Comparison of ENCODE assay signal across 20 cellular contexts in the genomic region with DNA sequence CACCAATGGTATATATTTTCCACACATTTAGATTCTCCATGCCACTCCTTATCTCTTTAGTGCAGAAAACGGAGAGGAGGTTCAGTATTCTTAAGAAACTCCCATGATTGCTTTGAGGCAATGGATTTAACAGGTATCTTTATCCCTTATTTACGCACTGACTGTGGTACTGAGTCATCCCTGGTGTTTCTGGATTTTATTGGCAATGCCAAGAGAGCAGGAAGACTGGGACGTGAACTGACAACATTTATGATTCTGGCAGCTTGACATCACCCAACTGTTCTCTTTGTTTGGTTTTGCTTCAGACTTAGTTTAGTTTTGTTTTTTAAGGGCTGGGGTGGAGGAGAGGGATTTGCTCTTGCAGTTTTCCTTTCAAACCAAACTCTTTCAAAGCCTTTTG.
DNase-seq lines count a peak whose midpoint lies in the region; ATAC-seq, FAIRE-seq and TF ChIP-seq lines count a peak whose summit lies in the region.
"Had no signal": no experiment of that assay in that cellular context is flagged by ENCODE, and none has a peak within 500 bp of the region (broad histone marks: within the 10 kb centered on the region; RNA-seq: fewer than 3 reads in every experiment).

No MANE protein-coding gene starts in this region.

- no peak for ATAC-seq in activated T-cell treated with anti-CD3 and anti-CD28 coated beads, Interleukin-2, amount 50 U/mL, for 72 hours (replicated peaks in 1 of 2)
- no peak for ATAC-seq in GM21381 (IDR thresholded peaks at IDR 0.05; ENCODE audit: unreplicated experiment)
- ATAC-seq: activated CD4-positive, alpha-beta T cell treated with anti-CD3 and anti-CD28 coated beads for 36 hours had no signal

- H3K9me3 ChIP-seq in small intestine (ENCODE audit: control insufficient read depth, low read depth), result no peaks in the 10 kb centered on the region
- H3K9me3 ChIP-seq: SJCRH30 had no signal

- H3K4me1 ChIP-seq in small intestine (ENCODE audit: control insufficient read depth in 2 of 2, insufficient read depth in 1 of 2, low read depth in 1 of 2, low read length in 1 of 2), result peaks cover 0 to 3% of the 10 kb centered on the region in 2 donors
- H3K4me1 ChIP-seq: SJCRH30 had no signal

- FAIRE-seq in small intestine (lab: Jason Lieb, UNC), result no peak

- no peaks in the 10 kb centered on the region for H3K27me3 Mint-ChIP-seq in activated T-cell treated with anti-CD3 and anti-CD28 coated beads, Interleukin-2, amount 50 U/mL, for 72 hours (ENCODE audit: low read depth)
- H3K27me3 Mint-ChIP-seq: activated CD4-positive, alpha-beta T cell treated with anti-CD3 and anti-CD28 coated beads for 36 hours; memory B cell; type B pancreatic cell had no signal

- no peak for TF ChIP-seq CTCF in VCaP (conservative IDR thresholded peaks at IDR 0.05)
- TF ChIP-seq CTCF in fibroblast of pulmonary artery (IDR thresholded peaks at IDR 0.05; ENCODE audit: low read length, missing control alignments), result no peak

- H3K27ac Mint-ChIP-seq in activated T-cell treated with anti-CD3 and anti-CD28 coated beads, Interleukin-2, amount 50 U/mL, for 72 hours, result no peak overlapping the region
- H3K27ac Mint-ChIP-seq: activated CD4-positive, alpha-beta T cell treated with anti-CD3 and anti-CD28 coated beads for 36 hours; immature natural killer cell; memory B cell; type B pancreatic cell had no signal

- DNase-seq in DMS53 (lab: John Stamatoyannopoulos, UW), result peak; percentile 25
- DNase-seq in DMS53 treated with DMSO at 0.1 percent for 48 hours (lab: John Stamatoyannopoulos, UW; ENCODE audit: unreplicated experiment), result no peak
- peak; percentile 6 for DNase-seq in fibroblast of pulmonary artery (ENCODE audit: low read depth)
- DNase-seq in small intestine, result peak; percentile 27
- no peak for DNase-seq in dedifferentiated amniotic fluid mesenchymal stem cell (ENCODE audit: extremely low spot score)
- no peak for DNase-seq in activated T-cell treated with anti-CD3 and anti-CD28 coated beads, Interleukin-2, amount 50 U/mL, for 72 hours
- DNase-seq: 8988T; activated CD4-positive, alpha-beta T cell treated with anti-CD3 and anti-CD28 coated beads for 36 hours; anterior cingulate cortex; EL; immature natural killer cell; NCI-H187; NCI-H446; SJCRH30; stimulated activated naive CD4-positive, alpha-beta T cell; T1000 had no signal

- H3K9me3 Mint-ChIP-seq in activated T-cell treated with anti-CD3 and anti-CD28 coated beads, Interleukin-2, amount 50 U/mL, for 72 hours, result no peaks in the 10 kb centered on the region
- H3K9me3 Mint-ChIP-seq: immature natural killer cell, memory B cell, type B pancreatic cell had no signal

- H3K4me3 Mint-ChIP-seq in activated T-cell treated with anti-CD3 and anti-CD28 coated beads, Interleukin-2, amount 50 U/mL, for 72 hours, result no peak overlapping the region
- H3K4me3 Mint-ChIP-seq: activated CD4-positive, alpha-beta T cell treated with anti-CD3 and anti-CD28 coated beads for 36 hours; immature natural killer cell; memory B cell; type B pancreatic cell had no signal

- WGBS in small intestine, 3 donors, result 5 to 50% (median 33%) methylated on average over 3 of the region's 3 CpGs

- H3K36me3 ChIP-seq in small intestine (ENCODE audit: control insufficient read depth in 2 of 2, insufficient read depth in 2 of 2, low read length in 2 of 2), result no peaks in the 10 kb centered on the region
- H3K36me3 ChIP-seq: SJCRH30 had no signal

- H3K27me3 ChIP-seq in small intestine (ENCODE audit: control insufficient read depth in 2 of 2, insufficient read depth in 2 of 2, low read length in 2 of 2), result no peaks in the 10 kb centered on the region
- H3K27me3 ChIP-seq: SJCRH30 had no signal

- H3K27ac ChIP-seq in VCaP (peak overlapping the region; percentile 38; the same call in 1 of the 2 replicates), small intestine (ENCODE audit: low read depth in 1 of 2, low read length in 1 of 2) (no peak overlapping the region)
- H3K27ac ChIP-seq: SJCRH30 had no signal

- H3K36me3 Mint-ChIP-seq in activated T-cell treated with anti-CD3 and anti-CD28 coated beads, Interleukin-2, amount 50 U/mL, for 72 hours (ENCODE audit: insufficient read depth in 2 of 2), result no peaks in the 10 kb centered on the region
- H3K36me3 Mint-ChIP-seq: immature natural killer cell, memory B cell, type B pancreatic cell had no signal

- H3K4me1 Mint-ChIP-seq in activated T-cell treated with anti-CD3 and anti-CD28 coated beads, Interleukin-2, amount 50 U/mL, for 72 hours (ENCODE audit: low read depth), result no peaks in the 10 kb centered on the region

- H3K4me3 ChIP-seq in fibroblast of pulmonary artery (replicated peaks; ENCODE audit: low read depth, low read length) (no peak overlapping the region), small intestine (ENCODE audit: low read depth in 1 of 2, low read length in 2 of 2) (no peak overlapping the region)
- H3K4me3 ChIP-seq: SJCRH30 had no signal

Comparison
In these comparisons a context has a peak if more than half of its experiments do, and no peak if none do; other contexts are left out.
1. DNase-seq: peak in DMS53 (single experiment), fibroblast of pulmonary artery (single experiment) and small intestine (single experiment); none in DMS53 treated with DMSO at 0.1 percent for 48 hours (single experiment), dedifferentiated amniotic fluid mesenchymal stem cell (single experiment) and activated T-cell treated with anti-CD3 and anti-CD28 coated beads, Interleukin-2, amount 50 U/mL, for 72 hours (0 of 2).